23 cellular contexts compared by ENCODE assay signal in the genomic region with DNA sequence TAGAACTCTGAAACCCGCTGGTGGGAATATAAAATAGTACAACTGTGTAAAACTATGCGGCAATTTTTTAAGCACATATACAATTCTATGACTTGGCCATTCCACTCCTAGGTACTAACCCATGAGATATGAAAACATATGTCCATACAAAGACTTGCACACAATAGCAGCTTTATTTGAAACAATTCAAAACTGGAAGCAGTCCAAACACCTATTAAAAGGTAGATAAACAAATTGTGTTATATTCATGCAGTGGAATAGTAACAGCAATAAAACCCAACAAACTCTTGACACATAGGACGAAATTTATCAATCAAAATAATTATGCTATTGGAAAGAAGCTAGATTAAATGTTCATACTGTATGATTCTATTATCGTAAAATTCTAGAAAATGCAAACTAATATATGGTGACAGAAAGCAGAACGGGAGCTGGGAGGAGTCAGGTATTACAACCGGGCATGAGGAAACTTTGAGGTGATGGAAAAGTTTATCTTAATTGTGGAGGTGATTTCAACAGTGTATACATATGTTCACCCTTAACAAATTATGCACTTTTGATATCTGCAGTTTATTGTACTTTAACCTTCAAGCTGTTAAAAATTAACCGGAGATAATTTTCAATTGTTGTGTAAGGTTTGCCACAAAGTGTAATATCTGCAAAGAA. TPM values are rescaled to one million over a fixed set of nuclear protein-coding genes. Genes with fewer than 3 reads are reported as not detected.
DNase-seq lines count a peak whose midpoint lies in the region; ATAC-seq, FAIRE-seq and TF ChIP-seq lines count a peak whose summit lies in the region.
"Had no signal": no experiment of that assay in that cellular context is flagged by ENCODE, and none has a peak within 500 bp of the region (broad histone marks: within the 10 kb centered on the region; RNA-seq: fewer than 3 reads in every experiment).

No MANE protein-coding gene starts in this region.

- 73% methylated on average over 7 of the region's 7 CpGs for WGBS in liver

- no peak for TF ChIP-seq RAD21 in liver (IDR thresholded peaks at IDR 0.05)

- no peak overlapping the region for H3K4me3 ChIP-seq in liver (ENCODE audit: low read depth in 1 of 3, low read length in 3 of 3)
- H3K4me3 ChIP-seq: MG63, SK-N-MC had no signal

- no peak for TF ChIP-seq CTCF in liver (IDR thresholded peaks at IDR 0.05; ENCODE audit: low read depth, low read length, missing input control)

- no peak overlapping the region for H3K27ac ChIP-seq in liver (ENCODE audit: low read depth in 1 of 2, low read length in 2 of 2)
- H3K27ac ChIP-seq: 22Rv1, SK-N-MC had no signal

- H3K4me1 ChIP-seq in liver (ENCODE audit: control insufficient read depth in 4 of 4, insufficient read depth in 4 of 4, low read length in 3 of 4), result no peaks in the 10 kb centered on the region

- no peak for ATAC-seq in HG02642 (IDR thresholded peaks at IDR 0.05; ENCODE audit: poor library complexity, unreplicated experiment)

- DNase-seq in NCI-H748 (lab: John Stamatoyannopoulos, UW; ENCODE audit: unreplicated experiment), result peak; percentile 32
- DNase-seq in NCI-H748 treated with DMSO at 0.1 percent for 48 hours (lab: John Stamatoyannopoulos, UW), result no peak
- no peak for DNase-seq in effector CD8-positive, alpha-beta T cell (lab: John Stamatoyannopoulos, UW)
- DNase-seq in KG1 (lab: John Stamatoyannopoulos, UW), result no peak
- DNase-seq in stimulated activated naive CD4-positive, alpha-beta T cell treated with Interleukin-2 at 50 U/mL for 16 hours (lab: John Stamatoyannopoulos, UW), result no peak
- DNase-seq: CD4-positive, CD25-positive, alpha-beta regulatory T cell; COR-L47; EL; Karpas-422; MG63; NCI-H1048; NCI-H1436 treated with DMSO at 0.1 percent for 48 hours; NCI-H2029; NCI-H526; OCI-M1; SHP77 had no signal

- no peak overlapping the region for H3K9ac ChIP-seq in liver (ENCODE audit: low read depth in 1 of 2, low read length in 2 of 2)

- H3K27me3 ChIP-seq in liver (ENCODE audit: control insufficient read depth in 4 of 4, insufficient read depth in 4 of 4, low read length in 3 of 4), result no peaks in the 10 kb centered on the region
- H3K27me3 ChIP-seq: MG63 had no signal

- H3K36me3 ChIP-seq in liver (ENCODE audit: control insufficient read depth in 4 of 4, insufficient read depth in 3 of 4, low read depth in 1 of 4, low read length in 3 of 4), result peaks cover 1 to 12% (median 9%) of the 10 kb centered on the region in 4 donors
- H3K36me3 ChIP-seq: MG63 had no signal

- H3K9me3 ChIP-seq in liver (ENCODE audit: control insufficient read depth in 4 of 4, low read length in 3 of 4), result peaks cover 0 to 12% (median 5%) of the 10 kb centered on the region in 4 donors

- peak; percentile 86 for FAIRE-seq in colon (lab: Jason Lieb, UNC)
- FAIRE-seq: GM12892 had no signal

TF ChIP-seq in liver, 16 proteins besides CTCF, POLR2A, EP300 and RAD21:
- peak; percentile 43 to 71 for TF ChIP-seq HNF4A (conservative IDR thresholded peaks at IDR 0.05)
- peak; percentile 40 for TF ChIP-seq SP1 (IDR thresholded peaks at IDR 0.05)
- TF ChIP-seq, protein P1, sequence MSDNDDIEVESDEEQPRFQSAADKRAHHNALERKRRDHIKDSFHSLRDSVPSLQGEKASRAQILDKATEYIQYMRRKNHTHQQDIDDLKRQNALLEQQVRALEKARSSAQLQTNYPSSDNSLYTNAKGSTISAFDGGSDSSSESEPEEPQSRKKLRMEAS (IDR thresholded peaks at IDR 0.05), result no peak
- no peak for TF ChIP-seq YY1 (IDR thresholded peaks at IDR 0.05)
- TF ChIP-seq RXRA (IDR thresholded peaks at IDR 0.05), result peak; percentile 20 to 22
- peak in 1 of 2 donors; percentile 14 for TF ChIP-seq JUND (IDR thresholded peaks at IDR 0.05)
- TF ChIP-seq GABPA (IDR thresholded peaks at IDR 0.05 in 1 of 2, conservative IDR thresholded peaks at IDR 0.05 in 1 of 2), result no peak
- TF ChIP-seq, protein P2, sequence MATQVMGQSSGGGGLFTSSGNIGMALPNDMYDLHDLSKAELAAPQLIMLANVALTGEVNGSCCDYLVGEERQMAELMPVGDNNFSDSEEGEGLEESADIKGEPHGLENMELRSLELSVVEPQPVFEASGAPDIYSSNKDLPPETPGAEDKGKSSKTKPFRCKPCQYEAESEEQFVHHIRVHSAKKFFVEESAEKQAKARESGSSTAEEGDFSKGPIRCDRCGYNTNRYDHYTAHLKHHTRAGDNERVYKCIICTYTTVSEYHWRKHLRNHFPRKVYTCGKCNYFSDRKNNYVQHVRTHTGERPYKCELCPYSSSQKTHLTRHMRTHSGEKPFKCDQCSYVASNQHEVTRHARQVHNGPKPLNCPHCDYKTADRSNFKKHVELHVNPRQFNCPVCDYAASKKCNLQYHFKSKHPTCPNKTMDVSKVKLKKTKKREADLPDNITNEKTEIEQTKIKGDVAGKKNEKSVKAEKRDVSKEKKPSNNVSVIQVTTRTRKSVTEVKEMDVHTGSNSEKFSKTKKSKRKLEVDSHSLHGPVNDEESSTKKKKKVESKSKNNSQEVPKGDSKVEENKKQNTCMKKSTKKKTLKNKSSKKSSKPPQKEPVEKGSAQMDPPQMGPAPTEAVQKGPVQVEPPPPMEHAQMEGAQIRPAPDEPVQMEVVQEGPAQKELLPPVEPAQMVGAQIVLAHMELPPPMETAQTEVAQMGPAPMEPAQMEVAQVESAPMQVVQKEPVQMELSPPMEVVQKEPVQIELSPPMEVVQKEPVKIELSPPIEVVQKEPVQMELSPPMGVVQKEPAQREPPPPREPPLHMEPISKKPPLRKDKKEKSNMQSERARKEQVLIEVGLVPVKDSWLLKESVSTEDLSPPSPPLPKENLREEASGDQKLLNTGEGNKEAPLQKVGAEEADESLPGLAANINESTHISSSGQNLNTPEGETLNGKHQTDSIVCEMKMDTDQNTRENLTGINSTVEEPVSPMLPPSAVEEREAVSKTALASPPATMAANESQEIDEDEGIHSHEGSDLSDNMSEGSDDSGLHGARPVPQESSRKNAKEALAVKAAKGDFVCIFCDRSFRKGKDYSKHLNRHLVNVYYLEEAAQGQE (IDR thresholded peaks at IDR 0.05), result no peak
- TF ChIP-seq, protein P3, sequence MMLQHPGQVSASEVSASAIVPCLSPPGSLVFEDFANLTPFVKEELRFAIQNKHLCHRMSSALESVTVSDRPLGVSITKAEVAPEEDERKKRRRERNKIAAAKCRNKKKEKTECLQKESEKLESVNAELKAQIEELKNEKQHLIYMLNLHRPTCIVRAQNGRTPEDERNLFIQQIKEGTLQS (IDR thresholded peaks at IDR 0.05), result no peak
- TF ChIP-seq TAF1 (conservative IDR thresholded peaks at IDR 0.05), result no peak
- TF ChIP-seq FOXA1 (IDR thresholded peaks at IDR 0.05), result no peak
- no peak for TF ChIP-seq FOXA2 (IDR thresholded peaks at IDR 0.05)
- no peak for TF ChIP-seq EGR1 (IDR thresholded peaks at IDR 0.05; ENCODE audit: low read depth in 2 of 2)
- no peak for TF ChIP-seq HNF4G (IDR thresholded peaks at IDR 0.05)
- TF ChIP-seq, protein P4, sequence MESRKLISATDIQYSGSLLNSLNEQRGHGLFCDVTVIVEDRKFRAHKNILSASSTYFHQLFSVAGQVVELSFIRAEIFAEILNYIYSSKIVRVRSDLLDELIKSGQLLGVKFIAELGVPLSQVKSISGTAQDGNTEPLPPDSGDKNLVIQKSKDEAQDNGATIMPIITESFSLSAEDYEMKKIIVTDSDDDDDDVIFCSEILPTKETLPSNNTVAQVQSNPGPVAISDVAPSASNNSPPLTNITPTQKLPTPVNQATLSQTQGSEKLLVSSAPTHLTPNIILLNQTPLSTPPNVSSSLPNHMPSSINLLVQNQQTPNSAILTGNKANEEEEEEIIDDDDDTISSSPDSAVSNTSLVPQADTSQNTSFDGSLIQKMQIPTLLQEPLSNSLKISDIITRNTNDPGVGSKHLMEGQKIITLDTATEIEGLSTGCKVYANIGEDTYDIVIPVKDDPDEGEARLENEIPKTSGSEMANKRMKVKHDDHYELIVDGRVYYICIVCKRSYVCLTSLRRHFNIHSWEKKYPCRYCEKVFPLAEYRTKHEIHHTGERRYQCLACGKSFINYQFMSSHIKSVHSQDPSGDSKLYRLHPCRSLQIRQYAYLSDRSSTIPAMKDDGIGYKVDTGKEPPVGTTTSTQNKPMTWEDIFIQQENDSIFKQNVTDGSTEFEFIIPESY (IDR thresholded peaks at IDR 0.05), result no peak

RNA-seq across cellular contexts. Expression of a gene that starts 0.8 kb away (rescaled TPM):
- total RNA-seq in liver, result under 1 TPM; 0.05 to 0.59 TPM
- under 1 TPM; 0.03 to 0.31 TPM for polyA plus RNA-seq in liver
- total RNA-seq: RPMI7951 had no signal

RNA-seq across cellular contexts. Expression of a gene that starts 29.2 kb away (rescaled TPM):
- total RNA-seq in liver, result 10 to 100 TPM in 1 of 2 donors, 1 to 10 TPM in 1; 2.8 to 12.0 TPM
- 1 to 10 TPM; 4.1 to 6.7 TPM for polyA plus RNA-seq in liver
